8 cellular contexts compared by ENCODE assay signal in genomic region chr7:5218564-5219360, GRCh38.
A peak's percentile ranks its signal among the peaks of the same experiment; 100 is the strongest.
DNase-seq lines count a peak whose midpoint lies in the region; ATAC-seq and TF ChIP-seq lines count a peak whose summit lies in the region.

No MANE protein-coding gene starts in this region.

- ATAC-seq in HG03064 (IDR thresholded peaks at IDR 0.05; ENCODE audit: low read depth, unreplicated experiment) = peak; percentile 84

- peaks cover 0 to 17% (median 2%) of the 10 kb centered on the region in 5 donors for H3K4me1 ChIP-seq in subcutaneous abdominal adipose tissue (ENCODE audit: control insufficient read depth in 5 of 5, insufficient read depth in 5 of 5, low read length in 5 of 5)

- H3K4me3 ChIP-seq in WERI-Rb-1 (ENCODE audit: low read depth, low read length) (no peak overlapping the region), subcutaneous abdominal adipose tissue (ENCODE audit: low read depth in 1 of 5, low read length in 5 of 5) (no peak overlapping the region)

- H3K9me3 ChIP-seq in WERI-Rb-1 (ENCODE audit: severe bottlenecking) (no peaks in the 10 kb centered on the region), subcutaneous abdominal adipose tissue (ENCODE audit: control insufficient read depth in 5 of 5, low read length in 5 of 5) (no peaks in the 10 kb centered on the region)

- H3K36me3 ChIP-seq in WERI-Rb-1 (peaks cover 83% of the 10 kb centered on the region), subcutaneous abdominal adipose tissue (ENCODE audit: control insufficient read depth in 5 of 5, insufficient read depth in 5 of 5, low read length in 5 of 5) (peaks cover 15 to 94% (median 85%) of the 10 kb centered on the region in 5 donors)

- H3K27me3 ChIP-seq in WERI-Rb-1 (ENCODE audit: insufficient read depth, low read depth, severe bottlenecking) = no peaks in the 10 kb centered on the region
- no peaks in the 10 kb centered on the region for H3K27me3 ChIP-seq in subcutaneous abdominal adipose tissue (ENCODE audit: control insufficient read depth in 5 of 5, insufficient read depth in 4 of 5, low read length in 5 of 5)

- H3K9ac ChIP-seq in subcutaneous abdominal adipose tissue (ENCODE audit: low read length in 5 of 5) = peak overlapping the region in 2 of 5 donors; percentile 4 to 9

- DNase-seq in activated effector memory CD4-positive, alpha-beta T cell treated with anti-CD3 and anti-CD28 coated beads, Interleukin-2, amount 50 U/mL, for 16 hours = peak; percentile 8
- no peak for DNase-seq in activated effector memory CD4-positive, alpha-beta T cell treated with Interleukin-2 at 50 U/mL for 16 hours
- DNase-seq in WERI-Rb-1 = no peak
- no peak for DNase-seq in NCI-H2029 treated with DMSO at 0.1 percent for 48 hours (lab: John Stamatoyannopoulos, UW)
- no peak for DNase-seq in effector CD8-positive, alpha-beta T cell (lab: John Stamatoyannopoulos, UW)
- no peak for DNase-seq in NCI-H1105 (lab: John Stamatoyannopoulos, UW)

- H3K27ac ChIP-seq in WERI-Rb-1 (0 out of 2 replicates have a peak overlapping the region, but pooled peaks have one; percentile 18), subcutaneous abdominal adipose tissue (ENCODE audit: low read depth, low read length) (peak overlapping the region; percentile 27)

- TF ChIP-seq CTCF in WERI-Rb-1 (IDR thresholded peaks at IDR 0.05; ENCODE audit: low read depth, low read length) = no peak
